Comparison of ENCODE assay signal across 23 cellular contexts in the genomic region with DNA sequence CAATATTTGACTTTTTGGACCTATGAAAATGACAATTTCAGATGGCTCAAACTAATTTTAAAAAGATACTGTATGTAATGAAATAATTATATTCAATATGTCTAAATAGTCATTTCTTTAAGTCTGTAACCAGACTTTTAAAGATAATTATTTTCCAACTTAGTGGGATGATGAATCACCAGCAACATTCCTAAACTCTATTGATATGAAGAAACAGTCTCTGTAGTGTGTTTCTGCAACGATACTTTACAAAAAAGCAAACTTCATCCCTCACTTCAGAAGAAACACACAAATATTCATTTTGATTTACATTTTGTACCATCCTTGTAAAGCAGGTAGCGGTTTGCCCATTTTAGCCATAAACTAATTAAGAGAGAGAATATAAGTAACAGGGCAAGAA.
"Had no signal": no experiment of that assay in that cellular context is flagged by ENCODE, and none has a peak within 500 bp of the region (broad histone marks: within the 10 kb centered on the region; RNA-seq: fewer than 3 reads in every experiment).

No MANE protein-coding gene starts in this region.

- DNase-seq: activated CD4-positive, alpha-beta memory T cell treated with anti-CD3 and anti-CD28 coated beads, Interleukin-2, amount 10 ng/mL, durations not matched to agents 7 days and 5 days; activated CD4-positive, alpha-beta T cell treated with anti-CD3 and anti-CD28 coated beads for 4 hours; activated effector memory CD4-positive, alpha-beta T cell treated with Interleukin-2 at 50 U/mL for 16 hours; activated T-cell treated with anti-CD3 and anti-CD28 coated beads, Interleukin-2, amount 50 U/mL, for 4 hours; anterior cingulate cortex; dermis blood vessel endothelial cell; effector memory CD8-positive, alpha-beta T cell; mesendoderm; occipital lobe; right cardiac atrium; small intestine; stimulated activated CD4-positive, alpha-beta T cell treated with anti-CD3 and anti-CD28 coated beads, Interleukin-4, amount 100 ng/mL, for 4 hours; stimulated activated CD8-positive, alpha-beta memory T cell treated with anti-CD3 and anti-CD28 coated beads, Interleukin-4, amount 100 ng/mL, for 48 hours; stimulated activated naive CD4-positive, alpha-beta T cell treated with Interleukin-2 at 50 U/mL for 16 hours; substantia nigra; uterus had no signal

- H3K36me3 Mint-ChIP-seq: activated naive CD8-positive, alpha-beta T cell; natural killer cell treated with Interleukin-12 subunit alpha and Interleukin-12 subunit beta and Interleukin-15 and Interleukin-18, amount 100 ng/mL, for 72 hours; WTC11 had no signal

- ATAC-seq: activated T-cell treated with anti-CD3 and anti-CD28 coated beads, Interleukin-2, amount 50 U/mL, for 4 hours; effector memory CD8-positive, alpha-beta T cell; natural killer cell treated with Interleukin-12 subunit alpha and Interleukin-12 subunit beta and Interleukin-15 and Interleukin-18, amount 100 ng/mL, for 72 hours; right cardiac atrium; WTC11 had no signal

- H3K4me2 ChIP-seq: hepatocyte had no signal

- H3K27ac Mint-ChIP-seq: activated CD4-positive, alpha-beta memory T cell treated with anti-CD3 and anti-CD28 coated beads, Interleukin-2, amount 10 ng/mL, durations not matched to agents 7 days and 5 days; activated naive CD8-positive, alpha-beta T cell; effector memory CD8-positive, alpha-beta T cell; natural killer cell treated with Interleukin-12 subunit alpha and Interleukin-12 subunit beta and Interleukin-15 and Interleukin-18, amount 100 ng/mL, for 72 hours; progenitor cell of endocrine pancreas; T-helper 1 cell treated with Interleukin-12 subunit alpha and Interleukin-12 subunit beta and Interleukin-4 antibody, amounts not matched to agents 30 μg/mL and 1 μg/mL, for 36 hours; WTC11 had no signal

- H3K9me3 Mint-ChIP-seq: activated CD4-positive, alpha-beta memory T cell treated with anti-CD3 and anti-CD28 coated beads, Interleukin-2, amount 10 ng/mL, durations not matched to agents 7 days and 5 days; activated T-cell treated with anti-CD3 and anti-CD28 coated beads, Interleukin-2, amount 50 U/mL, for 4 hours; T-helper 1 cell treated with Interleukin-12 subunit alpha and Interleukin-12 subunit beta and Interleukin-4 antibody, amounts not matched to agents 30 μg/mL and 1 μg/mL, for 36 hours had no signal

- H2AFZ ChIP-seq: hepatocyte had no signal

- H3K4me1 Mint-ChIP-seq: activated CD4-positive, alpha-beta memory T cell treated with anti-CD3 and anti-CD28 coated beads, Interleukin-2, amount 10 ng/mL, durations not matched to agents 7 days and 5 days had no signal

- H3K4me3 Mint-ChIP-seq: activated CD4-positive, alpha-beta memory T cell treated with anti-CD3 and anti-CD28 coated beads, Interleukin-2, amount 10 ng/mL, durations not matched to agents 7 days and 5 days; activated naive CD8-positive, alpha-beta T cell; activated T-cell treated with anti-CD3 and anti-CD28 coated beads, Interleukin-2, amount 50 U/mL, for 4 hours; effector memory CD8-positive, alpha-beta T cell; natural killer cell treated with Interleukin-12 subunit alpha and Interleukin-12 subunit beta and Interleukin-15 and Interleukin-18, amount 100 ng/mL, for 72 hours; T-helper 1 cell treated with Interleukin-12 subunit alpha and Interleukin-12 subunit beta and Interleukin-4 antibody, amounts not matched to agents 30 μg/mL and 1 μg/mL, for 36 hours; WTC11 had no signal

- H3K27me3 Mint-ChIP-seq: activated CD4-positive, alpha-beta memory T cell treated with anti-CD3 and anti-CD28 coated beads, Interleukin-2, amount 10 ng/mL, durations not matched to agents 7 days and 5 days; effector memory CD8-positive, alpha-beta T cell; natural killer cell treated with Interleukin-12 subunit alpha and Interleukin-12 subunit beta and Interleukin-15 and Interleukin-18, amount 100 ng/mL, for 72 hours had no signal

- H3K4me3 ChIP-seq: hepatocyte, tibial nerve, uterus had no signal

- H3K9me3 ChIP-seq: tibial nerve, uterus had no signal

- H3K27ac ChIP-seq: hepatocyte, tibial nerve, uterus had no signal

- H3K36me3 ChIP-seq: tibial nerve, uterus had no signal

- H3K27me3 ChIP-seq: hepatocyte, tibial nerve, uterus had no signal

- H3K4me1 ChIP-seq: tibial nerve, uterus had no signal

- H3K79me2 ChIP-seq: hepatocyte had no signal
